13 cellular contexts compared by ENCODE assay signal in genomic region chr5:180818275-180818674, GRCh38. TPM values are rescaled to one million over a fixed set of nuclear protein-coding genes. Genes with fewer than 3 reads are reported as not detected.
DNase-seq lines count a peak whose midpoint lies in the region; ATAC-seq and TF ChIP-seq lines count a peak whose summit lies in the region.
"Had no signal": no experiment of that assay in that cellular context is flagged by ENCODE, and none has a peak within 500 bp of the region (broad histone marks: within the 10 kb centered on the region; RNA-seq: fewer than 3 reads in every experiment).

No MANE protein-coding gene starts in this region.

- no peak overlapping the region for H3K9ac ChIP-seq in Karpas-422 (ENCODE audit: low read length)

- ATAC-seq in right cardiac atrium (no peak), Right ventricle myocardium superior (ENCODE audit: poor library complexity) (no peak), left lung (no peak), HG03159 (IDR thresholded peaks at IDR 0.05; ENCODE audit: unreplicated experiment) (no peak)
- ATAC-seq: T-cell had no signal

- intact Hi-C loops in right cardiac atrium (cut with DNase I): no loop called here
- intact Hi-C loops in Right ventricle myocardium superior (cut with DNase I): no loop called here
- intact Hi-C loops in left lung (cut with DNase I): no loop called here
- intact Hi-C loops in prostate gland (cut with DNase I): no loop called here
- intact Hi-C loops in vagina (cut with DNase I): no loop called here

- 52% methylated on average over 7 of the region's 7 CpGs for WGBS in right cardiac atrium
- WGBS in prostate gland: 90% methylated on average over 7 of the region's 7 CpGs
- WGBS in tibial nerve, 2 donors: 60 to 75% methylated on average over 7 of the region's 7 CpGs

- H3K9me3 ChIP-seq in right cardiac atrium (ENCODE audit: control insufficient read depth, low read length): no peaks in the 10 kb centered on the region
- H3K9me3 ChIP-seq in left lung: no peaks in the 10 kb centered on the region
- no peaks in the 10 kb centered on the region for H3K9me3 ChIP-seq in prostate gland
- H3K9me3 ChIP-seq in vagina: no peaks in the 10 kb centered on the region
- H3K9me3 ChIP-seq in tibial nerve: no peaks in the 10 kb centered on the region
- no peaks in the 10 kb centered on the region for H3K9me3 ChIP-seq in Karpas-422 (ENCODE audit: low read length)
- H3K9me3 ChIP-seq: Peyer's patch, spleen had no signal

- no peaks in the 10 kb centered on the region for H4K20me1 ChIP-seq in Karpas-422 (ENCODE audit: insufficient read depth, low read depth, low read length)

- H3K4me1 ChIP-seq in right cardiac atrium (ENCODE audit: control insufficient read depth, insufficient read depth, low read length) (peaks cover 12% of the 10 kb centered on the region), left lung (peaks cover 14 to 63% of the 10 kb centered on the region in 2 donors), prostate gland (replicated peaks) (no peaks in the 10 kb centered on the region), vagina (peaks cover 46% of the 10 kb centered on the region), tibial nerve (peaks cover 0 to 49% (median 25%) of the 10 kb centered on the region in 4 donors), Karpas-422 (ENCODE audit: low read length) (peaks cover 15% of the 10 kb centered on the region)

- no peak for TF ChIP-seq EP300 in tibial nerve (IDR thresholded peaks at IDR 0.05)

- H3K79me2 ChIP-seq in Karpas-422 (ENCODE audit: low read length): no peaks in the 10 kb centered on the region

- no peak for DNase-seq in right cardiac atrium
- no peak for DNase-seq in Right ventricle myocardium superior
- DNase-seq in left lung: no peak
- no peak for DNase-seq in prostate gland (ENCODE audit: low spot score)
- no peak for DNase-seq in vagina (ENCODE audit: extremely low spot score in 2 of 2)
- no peak for DNase-seq in tibial nerve (ENCODE audit: low spot score in 2 of 2)
- no peak for DNase-seq in Karpas-422
- DNase-seq: activated T-cell treated with anti-CD3 and anti-CD28 coated beads, Interleukin-2, amount 50 U/mL, for 1 hour; NCI-H1417 treated with DMSO at 0.1 percent for 48 hours; spleen; T-cell had no signal

- H3K27me3 ChIP-seq in right cardiac atrium (ENCODE audit: control insufficient read depth, insufficient read depth) (no peaks in the 10 kb centered on the region), left lung (no peaks in the 10 kb centered on the region), prostate gland (replicated peaks; ENCODE audit: insufficient read depth) (no peaks in the 10 kb centered on the region), vagina (no peaks in the 10 kb centered on the region), tibial nerve (no peaks in the 10 kb centered on the region), Karpas-422 (ENCODE audit: low read length) (no peaks in the 10 kb centered on the region)
- H3K27me3 ChIP-seq: Peyer's patch, spleen had no signal

- no peak overlapping the region for H3K4me2 ChIP-seq in Karpas-422 (ENCODE audit: low read depth, low read length, poor library complexity, severe bottlenecking)

- no peak for TF ChIP-seq CTCF in left lung (IDR thresholded peaks at IDR 0.05)
- TF ChIP-seq CTCF in prostate gland (IDR thresholded peaks at IDR 0.05): no peak
- no peak for TF ChIP-seq CTCF in vagina (IDR thresholded peaks at IDR 0.05)
- TF ChIP-seq CTCF in tibial nerve (IDR thresholded peaks at IDR 0.05): no peak

- H3K9me2 ChIP-seq in Karpas-422 (replicated peaks; ENCODE audit: insufficient read depth, low read length): no peaks in the 10 kb centered on the region

- no peak overlapping the region for H2AFZ ChIP-seq in Karpas-422 (ENCODE audit: low read length)

- no peak overlapping the region for H3K4me3 ChIP-seq in right cardiac atrium (ENCODE audit: low read length)
- no peak overlapping the region for H3K4me3 ChIP-seq in left lung
- no peak overlapping the region for H3K4me3 ChIP-seq in prostate gland
- H3K4me3 ChIP-seq in vagina: no peak overlapping the region
- no peak overlapping the region for H3K4me3 ChIP-seq in tibial nerve
- H3K4me3 ChIP-seq in Karpas-422 (ENCODE audit: low read length): no peak overlapping the region
- H3K4me3 ChIP-seq: Peyer's patch, spleen had no signal

- H3K36me3 ChIP-seq in left lung (peaks cover 0 to 4% of the 10 kb centered on the region in 2 donors), prostate gland (no peaks in the 10 kb centered on the region), vagina (no peaks in the 10 kb centered on the region), tibial nerve (no peaks in the 10 kb centered on the region), Karpas-422 (ENCODE audit: insufficient read depth, low read length) (no peaks in the 10 kb centered on the region)
- H3K36me3 ChIP-seq: Peyer's patch, spleen had no signal

- TF ChIP-seq POLR2A in prostate gland (IDR thresholded peaks at IDR 0.05) (no peak), vagina (IDR thresholded peaks at IDR 0.05) (no peak), tibial nerve (IDR thresholded peaks at IDR 0.05) (no peak)

- peak overlapping the region; percentile 55 for H3K27ac ChIP-seq in right cardiac atrium (ENCODE audit: low read length)
- H3K27ac ChIP-seq in left lung: peak overlapping the region; percentile 64 to 100
- peak overlapping the region; percentile 28 to 45 for H3K27ac ChIP-seq in prostate gland
- H3K27ac ChIP-seq in vagina: peak overlapping the region; percentile 52
- peak overlapping the region in 2 of 4 donors; percentile 76 to 96 for H3K27ac ChIP-seq in tibial nerve
- H3K27ac ChIP-seq in Karpas-422 (ENCODE audit: low read length): no peak overlapping the region

RNA-seq across cellular contexts. Expression of gene MGAT1, which starts 15.7 kb away (rescaled TPM):
- 100 to 1,000 TPM in 1 of 4 donors, 10 to 100 TPM in 3; 74.3 to 119 (median 82.7) TPM for total RNA-seq in right cardiac atrium
- polyA plus RNA-seq in right cardiac atrium: 87.6 TPM
- 66.2 TPM for total RNA-seq in Right ventricle myocardium superior
- 100 to 1,000 TPM; 160 to 263 TPM for total RNA-seq in left lung
- 100 to 1,000 TPM; 142 to 159 TPM for total RNA-seq in prostate gland
- 152 TPM for total RNA-seq in vagina
- total RNA-seq in tibial nerve: 100 to 1,000 TPM; 161 to 216 (median 195) TPM
- 28.6 and 42.8 TPM in 2 replicates for total RNA-seq in Karpas-422 (2014; rRNA removed; shearing (Covaris generic); ENCODE audit: low replicate concordance)

RNA-seq across cellular contexts. Expression of gene ZFP62, which starts 42.8 kb away (rescaled TPM):
- 10 to 100 TPM; 19.7 to 22.8 (median 20.6) TPM for total RNA-seq in right cardiac atrium
- polyA plus RNA-seq in right cardiac atrium: 12.0 TPM
- total RNA-seq in Right ventricle myocardium superior: 16.6 TPM
- 10 to 100 TPM; 21.4 to 22.1 TPM for total RNA-seq in left lung
- 10 to 100 TPM; 24.5 to 28.1 TPM for total RNA-seq in prostate gland
- total RNA-seq in vagina: 22.3 TPM
- total RNA-seq in tibial nerve: 10 to 100 TPM; 17.0 to 35.1 (median 25.3) TPM
- 52.5 and 53.2 TPM in 2 replicates for total RNA-seq in Karpas-422 (2014; rRNA removed; shearing (Covaris generic); ENCODE audit: low replicate concordance)
